8 cellular contexts compared by ENCODE assay signal in the genomic region with DNA sequence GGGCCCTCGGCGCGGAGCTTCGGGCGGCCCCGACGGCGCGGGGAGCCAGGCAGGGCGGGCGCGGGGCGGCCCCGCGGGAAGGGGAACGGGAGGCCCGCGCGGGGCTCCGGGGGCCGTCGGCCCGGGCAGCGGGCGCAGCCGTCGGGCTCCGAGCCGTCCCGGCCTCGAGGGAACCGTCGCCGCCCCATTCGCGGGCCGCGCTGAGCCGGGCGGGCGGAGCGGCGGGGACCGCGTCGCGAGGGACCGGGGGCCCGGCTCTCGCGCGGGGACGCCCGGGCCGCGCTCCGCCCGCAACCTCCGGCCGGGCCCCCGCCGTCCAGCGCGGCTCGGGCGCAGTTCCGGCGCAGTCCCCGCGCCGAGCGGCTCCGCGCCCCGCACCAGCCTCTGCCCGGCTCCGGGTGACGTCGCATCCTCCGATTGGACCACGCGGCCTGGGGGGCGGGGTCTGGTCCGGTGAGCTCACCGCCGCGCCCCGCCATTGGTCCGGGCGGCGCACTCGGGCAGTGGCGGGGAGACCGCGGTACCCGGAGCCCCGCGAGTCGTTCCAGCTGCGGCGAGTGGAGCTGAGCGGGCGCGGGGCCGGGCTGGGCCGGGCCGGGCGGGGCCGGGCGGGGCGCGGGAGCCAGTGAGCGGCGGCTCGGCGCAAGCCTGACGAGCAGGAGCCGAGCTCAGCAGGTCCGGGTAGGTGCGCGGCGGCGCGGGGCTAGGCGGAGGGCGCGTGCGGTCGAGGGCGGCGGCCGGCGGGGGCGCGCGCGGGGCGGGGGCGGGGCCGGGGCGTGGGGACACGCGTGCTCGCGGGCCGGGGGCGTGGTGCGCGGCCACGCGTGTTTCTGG.
A peak's percentile ranks its signal among the peaks of the same experiment; 100 is the strongest.
DNase-seq lines count a peak whose midpoint lies in the region; ATAC-seq and TF ChIP-seq lines count a peak whose summit lies in the region.

No MANE protein-coding gene starts in this region.

- no peak overlapping the region for H4K91ac ChIP-seq in IMR-90 (ENCODE audit: insufficient read depth, low read depth, low read length)

- H3K4me3 Mint-ChIP-seq in Caco-2 (ENCODE audit: unreplicated experiment): peak overlapping the region; percentile 69

- H3K27ac ChIP-seq in IMR-90 (ENCODE audit: insufficient read depth, low read length) (no peak overlapping the region), gastroesophageal sphincter (peak overlapping the region in 3 of 4 donors; percentile 58 to 77 (median 61)), ovary (no peak overlapping the region), suprapubic skin (peak overlapping the region; percentile 77)

- no peak overlapping the region for H2BK15ac ChIP-seq in IMR-90 (ENCODE audit: low read depth, low read length)

- intact Hi-C loops in Caco-2 (cut with micrococcal nuclease; ENCODE audit: unreplicated experiment): loop anchor here (2.0 to 5.0 kb wide), 2 partner anchors 24 to 37 kb away; no protein-coding TSS in a partner anchor
- intact Hi-C loops in IMR-90 (cut with micrococcal nuclease): no loop called here
- intact Hi-C loops in ovary (cut with DNase I): no loop called here

- H2AK9ac ChIP-seq in IMR-90 (replicated peaks; ENCODE audit: low read depth, low read length, poor library complexity): no peak overlapping the region

- in situ Hi-C loops in IMR-90 (cut with MboI; ENCODE audit: low sequenced_read_pairs) (no loop called here), SK-MEL-5 (cut with HindIII; ENCODE audit: low pct_unique_long_range_greater_than_20kb, low sequenced_read_pairs) (no loop called here)

- CTCF ChIA-PET in Caco-2 (lab: Charles Lee) (interaction anchor here (0.6 to 1.3 kb wide), 5 partner anchors 23 to 51 kb away, joined by 3 to 7 read pairs (median 3); no protein-coding TSS in a partner anchor), IMR-90 (lab: Yijun Ruan, JAX) (no interaction called here)

- no peak for TF ChIP-seq RAD21 in IMR-90 (IDR thresholded peaks at IDR 0.05; ENCODE audit: low read length)

- no peak overlapping the region for H2BK5ac ChIP-seq in IMR-90 (ENCODE audit: low read depth, low read length, poor library complexity, severe bottlenecking)

- H3K18ac ChIP-seq in IMR-90 (ENCODE audit: low read depth, low read length): no peak overlapping the region

- no peaks in the 10 kb centered on the region for H3K36me3 ChIP-seq in Caco-2 (ENCODE audit: control insufficient read depth, insufficient read depth, low read length)
- H3K36me3 ChIP-seq in IMR-90 (ENCODE audit: control insufficient read depth, insufficient read depth, low read length): no peaks in the 10 kb centered on the region
- H3K36me3 ChIP-seq in gastroesophageal sphincter: no peaks in the 10 kb centered on the region
- no peaks in the 10 kb centered on the region for H3K36me3 ChIP-seq in ovary
- no peaks in the 10 kb centered on the region for H3K36me3 ChIP-seq in suprapubic skin

- no peak overlapping the region; the same call in 1 of the 2 replicates for H3K4me2 ChIP-seq in IMR-90 (ENCODE audit: low read depth, low read length)

- no peaks in the 10 kb centered on the region for H3K4me1 ChIP-seq in Caco-2
- H3K4me1 ChIP-seq in IMR-90 (ENCODE audit: control insufficient read depth, insufficient read depth, low read length): peaks cover 3% of the 10 kb centered on the region; the same call in 1 of the 2 replicates
- H3K4me1 ChIP-seq in gastroesophageal sphincter: peaks cover 0 to 24% (median 0%) of the 10 kb centered on the region in 3 donors
- H3K4me1 ChIP-seq in ovary (ENCODE audit: insufficient read depth): peaks cover 4% of the 10 kb centered on the region
- H3K4me1 ChIP-seq in suprapubic skin: peaks cover 21% of the 10 kb centered on the region

- no peaks in the 10 kb centered on the region for H3K27me3 Mint-ChIP-seq in Caco-2 (ENCODE audit: insufficient read depth, unreplicated experiment)

- BruUV-seq in Caco-2 (replicated peaks; lab: Mats Ljungman, UMichigan) (no TSS peak), IMR-90 (replicated peaks; lab: Mats Ljungman, UMichigan) (no TSS peak)

- POLR2A ChIA-PET in Caco-2 (lab: Charles Lee): interaction anchor here (0.5 to 1.1 kb wide), 8 partner anchors 10 to 209 kb away, joined by 3 to 7 read pairs (median 3); no protein-coding TSS in a partner anchor
- POLR2A ChIA-PET in IMR-90 (lab: Charles Lee; ENCODE audit: unreplicated experiment): no interaction called here

- peak overlapping the region; percentile 72 for H2AFZ ChIP-seq in IMR-90 (replicated peaks; ENCODE audit: low read length, poor library complexity)

- H3K9me1 ChIP-seq in IMR-90 (ENCODE audit: insufficient read depth, low read length): no peaks in the 10 kb centered on the region

- TF ChIP-seq EP300 in gastroesophageal sphincter (IDR thresholded peaks at IDR 0.05): no peak
- TF ChIP-seq EP300 in ovary (IDR thresholded peaks at IDR 0.05): no peak
- TF ChIP-seq EP300 in suprapubic skin (IDR thresholded peaks at IDR 0.05): no peak

- no peak overlapping the region for H3K27ac Mint-ChIP-seq in Caco-2 (ENCODE audit: unreplicated experiment)

- no peak overlapping the region for H3K56ac ChIP-seq in IMR-90 (ENCODE audit: extremely low read depth, insufficient read depth, low read length)

- H3K4me3 ChIP-seq in Caco-2 (ENCODE audit: low read depth, low read length): peak overlapping the region; percentile 73
- peak overlapping the region; percentile 42 for H3K4me3 ChIP-seq in IMR-90 (ENCODE audit: insufficient read depth, low read depth, low read length)
- H3K4me3 ChIP-seq in gastroesophageal sphincter: peak overlapping the region in 1 of 2 donors; percentile 61
- H3K4me3 ChIP-seq in ovary: peak overlapping the region; percentile 44
- peak overlapping the region; percentile 58 for H3K4me3 ChIP-seq in suprapubic skin

- H2BK120ac ChIP-seq in IMR-90 (ENCODE audit: low read depth, low read length): no peak overlapping the region

- no peak overlapping the region for H2BK20ac ChIP-seq in IMR-90 (ENCODE audit: low read depth, low read length)

- no peak overlapping the region for H3K9ac ChIP-seq in IMR-90 (ENCODE audit: low read depth, low read length)

- peaks cover 4% of the 10 kb centered on the region for H3K36me3 Mint-ChIP-seq in Caco-2 (ENCODE audit: insufficient read depth, unreplicated experiment)

- H3K9me3 Mint-ChIP-seq in Caco-2 (ENCODE audit: unreplicated experiment): no peaks in the 10 kb centered on the region

- H3K27me3 ChIP-seq in Caco-2 (replicated peaks; ENCODE audit: control insufficient read depth, insufficient read depth, low read length) (no peaks in the 10 kb centered on the region), IMR-90 (ENCODE audit: control insufficient read depth, insufficient read depth, low read length) (peaks cover 60% of the 10 kb centered on the region), gastroesophageal sphincter (peaks cover 48% of the 10 kb centered on the region), ovary (no peaks in the 10 kb centered on the region), suprapubic skin (no peaks in the 10 kb centered on the region)

- H3K4me1 Mint-ChIP-seq in Caco-2 (ENCODE audit: low read depth, unreplicated experiment): peaks cover 13% of the 10 kb centered on the region

- TF ChIP-seq POLR2A in IMR-90 (IDR thresholded peaks at IDR 0.05; ENCODE audit: low read depth, low read length) (no peak), gastroesophageal sphincter (IDR thresholded peaks at IDR 0.05) (peak in 1 of 2 donors; percentile 32), ovary (IDR thresholded peaks at IDR 0.05) (no peak), suprapubic skin (IDR thresholded peaks at IDR 0.05) (peak; percentile 47 to 52)

- TF ChIP-seq CTCF in Caco-2 (IDR thresholded peaks at IDR 0.05; ENCODE audit: insufficient read depth in 1 of 2, low read depth in 1 of 2, low read length in 1 of 2, severe bottlenecking in 1 of 2, unreplicated experiment in 1 of 2): no peak
- TF ChIP-seq CTCF in IMR-90 (conservative IDR thresholded peaks at IDR 0.05; ENCODE audit: low read depth, low read length): no peak
- TF ChIP-seq CTCF in gastroesophageal sphincter (IDR thresholded peaks at IDR 0.05): no peak
- TF ChIP-seq CTCF in ovary (IDR thresholded peaks at IDR 0.05): no peak
- TF ChIP-seq CTCF in suprapubic skin (IDR thresholded peaks at IDR 0.05): no peak

- H3K14ac ChIP-seq in IMR-90 (replicated peaks; ENCODE audit: low read depth, low read length): no peak overlapping the region

- DNase-seq in Caco-2: peak; percentile 92 to 97
- DNase-seq in IMR-90: peak; percentile 78
- DNase-seq in SK-MEL-5 (ENCODE audit: low read depth, low spot score): peak; percentile 84
- peak; percentile 95 for DNase-seq in activated naive CD4-positive, alpha-beta T cell treated with Interleukin-2 at 50 U/mL for 16 hours
- DNase-seq in ovary: peak; percentile 79 to 93 (median 84)
- DNase-seq in suprapubic skin (ENCODE audit: low spot score in 2 of 2): peak; percentile 95 to 97

- H3K9me3 ChIP-seq in Caco-2 (no peaks in the 10 kb centered on the region), IMR-90 (ENCODE audit: control insufficient read depth, insufficient read depth, low read length) (no peaks in the 10 kb centered on the region; the same call in 1 of the 2 replicates), gastroesophageal sphincter (no peaks in the 10 kb centered on the region), ovary (no peaks in the 10 kb centered on the region), suprapubic skin (no peaks in the 10 kb centered on the region)

- no peak overlapping the region for H3K4ac ChIP-seq in IMR-90 (ENCODE audit: low read depth, low read length)

- WGBS in IMR-90 (ENCODE audit: extremely low coverage in 2 of 2, insufficient read length in 1 of 2), 2 experiments: 2% methylated on average over 37 of the region's 151 CpGs; no CpG with 5 or more reads in 1 of the 2 experiments
- no CpG with 5 or more reads among the region's 151 CpGs for WGBS in gastroesophageal sphincter (ENCODE audit: low coverage in 1 of 2), 2 donors
- WGBS in ovary, 3 donors: 0 to 1% (median 1%) methylated on average over 13 to 151 of the region's 151 CpGs
- no CpG with 5 or more reads among the region's 151 CpGs for WGBS in suprapubic skin

- no peak overlapping the region for H3K23ac ChIP-seq in IMR-90 (ENCODE audit: low read depth, low read length)

- dilution Hi-C loops in IMR-90 (cut with HindIII; ENCODE audit: low sequenced_read_pairs, unreplicated experiment): no loop called here

- H4K8ac ChIP-seq in IMR-90 (ENCODE audit: low read depth in 2 of 2, low read length in 2 of 2): no peak overlapping the region

- no peaks in the 10 kb centered on the region for H3K79me1 ChIP-seq in IMR-90 (ENCODE audit: low read depth in 1 of 2, low read length in 2 of 2)

- no peaks in the 10 kb centered on the region for H4K20me1 ChIP-seq in IMR-90 (ENCODE audit: insufficient read depth, low read length)

- H4K5ac ChIP-seq in IMR-90 (ENCODE audit: low read depth, low read length): no peak overlapping the region

- ATAC-seq in GM21526 (IDR thresholded peaks at IDR 0.05; ENCODE audit: low FRiP score, unreplicated experiment) (peak; percentile 91), IMR-90 (ENCODE audit: low read depth) (peak; percentile 100), gastroesophageal sphincter (peak; percentile 100)

- H2AK5ac ChIP-seq in IMR-90 (ENCODE audit: low read depth, low read length): no peak overlapping the region

TF ChIP-seq in IMR-90, 13 proteins besides CTCF, POLR2A, EP300 and RAD21 (continues in another document):
- peak; percentile 14; the same call in 1 of the 2 replicates for TF ChIP-seq MAZ (IDR thresholded peaks at IDR 0.05; ENCODE audit: borderline replicate concordance, low read depth, low read length)
- peak; percentile 14; the same call in 1 of the 2 replicates for TF ChIP-seq FOS (IDR thresholded peaks at IDR 0.05; ENCODE audit: low read depth, low read length)
- no peak for TF ChIP-seq SMC3 (IDR thresholded peaks at IDR 0.05; ENCODE audit: low read depth, low read length)

Comparison
In these comparisons a context has a peak if more than half of its experiments do, and no peak if none do; other contexts are left out.
1. H3K27ac ChIP-seq: peak in gastroesophageal sphincter (3 of 4) and suprapubic skin (single experiment); none in IMR-90 (single experiment) and ovary (0 of 2).
2. POLR2A ChIP-seq: peak in suprapubic skin (2 of 2); none in IMR-90 (single experiment) and ovary (single experiment).
3. Peak in every context shown above with its lines, with median percentiles within 50 percentile points of each other: DNase-seq and ATAC-seq.